11 cellular contexts compared by ENCODE assay signal in genomic region chr20:44494681-44495080, GRCh38. TPM values are rescaled to one million over a fixed set of nuclear protein-coding genes. Genes with fewer than 3 reads are reported as not detected.
DNase-seq lines count a peak whose midpoint lies in the region; ATAC-seq, FAIRE-seq and TF ChIP-seq lines count a peak whose summit lies in the region.
"Had no signal": no experiment of that assay in that cellular context is flagged by ENCODE, and none has a peak within 500 bp of the region (broad histone marks: within the 10 kb centered on the region; RNA-seq: fewer than 3 reads in every experiment).

No MANE protein-coding gene starts in this region.

- H3K9ac ChIP-seq in PC-3 (ENCODE audit: low read length), result peak overlapping the region; percentile 92

- no peaks in the 10 kb centered on the region for H3K27me3 ChIP-seq in PC-3 (ENCODE audit: low read length)

- H3F3A ChIP-seq in PC-3 (ENCODE audit: low read length, unreplicated experiment), result peaks cover 30% of the 10 kb centered on the region

- no peaks in the 10 kb centered on the region for H3K9me3 ChIP-seq in A549
- H3K9me3 ChIP-seq in PC-3 (ENCODE audit: low read length), result no peaks in the 10 kb centered on the region

- DNase-seq in A549 (ENCODE audit: low read depth in 1 of 2, low spot score in 1 of 2) (no peak), PC-3 (no peak), natural killer cell (no peak), NCI-H226 (no peak), NOMO-1 (lab: John Stamatoyannopoulos, UW; ENCODE audit: unreplicated experiment in 2 of 2) (no peak), kidney glomerular epithelial cell (lab: John Stamatoyannopoulos, UW) (no peak), NK-92 (lab: John Stamatoyannopoulos, UW; ENCODE audit: unreplicated experiment) (no peak)
- DNase-seq in effector memory CD8-positive, alpha-beta T cell, result no peak
- DNase-seq: NCI-H2029 treated with DMSO at 0.1 percent for 48 hours had no signal

- peaks cover 30 to 33% of the 10 kb centered on the region in 2 donors for H3K4me1 Mint-ChIP-seq in effector memory CD8-positive, alpha-beta T cell (ENCODE audit: low read depth in 2 of 2)
- peaks cover 32 to 38% of the 10 kb centered on the region in 2 donors for H3K4me1 Mint-ChIP-seq in natural killer cell

- WGBS in A549 (ENCODE audit: missing lambda C conversion rate), result 89% methylated on average over 3 of the region's 3 CpGs

- FAIRE-seq in A549 (lab: Jason Lieb, UNC), result no peak
- FAIRE-seq: GM18507 had no signal

- H3K4me2 ChIP-seq in A549, result peak overlapping the region; percentile 78
- H3K4me2 ChIP-seq in PC-3 (ENCODE audit: low read length), result peak overlapping the region; percentile 59

- BruUV-seq in PC-3 (replicated peaks; lab: Mats Ljungman, UMichigan), result no TSS peak

- no peaks in the 10 kb centered on the region for H4K20me1 ChIP-seq in PC-3 (ENCODE audit: low read length)

- H3K36me3 ChIP-seq in PC-3 (ENCODE audit: low read depth, low read length), result peaks cover 47% of the 10 kb centered on the region

- H3K4me3 ChIP-seq in A549 (no peak overlapping the region; the same call in 2 of the 3 replicates), PC-3 (ENCODE audit: low read length) (peak overlapping the region; percentile 1; the same call in 1 of the 2 replicates)

- peaks cover 72% of the 10 kb centered on the region for H3K36me3 Mint-ChIP-seq in effector memory CD8-positive, alpha-beta T cell (ENCODE audit: insufficient read depth)
- peaks cover 40% of the 10 kb centered on the region for H3K36me3 Mint-ChIP-seq in natural killer cell

- H3K27ac ChIP-seq in A549 (peak overlapping the region; percentile 86 to 90), PC-3 (ENCODE audit: low read length) (peak overlapping the region; percentile 96)

- TF ChIP-seq RAD21 in A549 (conservative IDR thresholded peaks at IDR 0.05 in 1 of 2, IDR thresholded peaks at IDR 0.05 in 1 of 2), result no peak

- TF ChIP-seq POLR2A in A549 (IDR thresholded peaks at IDR 0.05; ENCODE audit: low read length), result no peak

- intact Hi-C loops in PC-3 (cut with micrococcal nuclease), result loop anchor here (1.0 to 2.0 kb wide), 2 partner anchors 28 to 78 kb away; partner anchors contain the start of gene SERINC3
- intact Hi-C loops in natural killer cell (cut with micrococcal nuclease), result no loop called here

- peaks cover 47% of the 10 kb centered on the region for H3K4me1 ChIP-seq in A549
- peaks cover 50% of the 10 kb centered on the region for H3K4me1 ChIP-seq in PC-3 (ENCODE audit: insufficient read depth, low read length)

- peak overlapping the region; percentile 55 to 56 for H3K27ac Mint-ChIP-seq in effector memory CD8-positive, alpha-beta T cell
- peak overlapping the region; percentile 66 to 74 for H3K27ac Mint-ChIP-seq in natural killer cell

- H3K27me3 Mint-ChIP-seq in effector memory CD8-positive, alpha-beta T cell, result no peaks in the 10 kb centered on the region
- H3K27me3 Mint-ChIP-seq in natural killer cell (ENCODE audit: low read depth in 2 of 2), result no peaks in the 10 kb centered on the region
- H3K27me3 Mint-ChIP-seq: IgD-negative memory B cell had no signal

- H3K9me2 ChIP-seq in PC-3 (replicated peaks; ENCODE audit: low read length), result no peaks in the 10 kb centered on the region

- POLR2A ChIA-PET in A549 (lab: Yijun Ruan, JAX), result interaction anchor here (1.2 kb wide), 1 partner anchor 19 kb away, joined by 7 read pairs; no protein-coding TSS in a partner anchor
- POLR2A ChIA-PET in PC-3 (lab: Charles Lee; ENCODE audit: unreplicated experiment), result interaction anchor here (0.5 to 0.6 kb wide), 2 partner anchors 26 to 281 kb away, joined by 3 to 4 read pairs; no protein-coding TSS in a partner anchor

- no peak overlapping the region for H2AFZ ChIP-seq in PC-3 (ENCODE audit: low read length)

- no peak for TF ChIP-seq CTCF in A549 (IDR thresholded peaks at IDR 0.05)
- TF ChIP-seq CTCF in PC-3 (conservative IDR thresholded peaks at IDR 0.05; ENCODE audit: low read depth, low read length), result no peak
- TF ChIP-seq CTCF in natural killer cell (IDR thresholded peaks at IDR 0.05), result no peak

- H3K4me3 Mint-ChIP-seq in effector memory CD8-positive, alpha-beta T cell, result no peak overlapping the region
- H3K4me3 Mint-ChIP-seq in natural killer cell, result no peak overlapping the region
- H3K4me3 Mint-ChIP-seq: IgD-negative memory B cell had no signal

- no peaks in the 10 kb centered on the region for H3K9me3 Mint-ChIP-seq in effector memory CD8-positive, alpha-beta T cell
- H3K9me3 Mint-ChIP-seq in natural killer cell, result no peaks in the 10 kb centered on the region
- H3K9me3 Mint-ChIP-seq: IgD-negative memory B cell had no signal

- peaks cover 5% of the 10 kb centered on the region; the same call in 1 of the 2 replicates for H3K79me2 ChIP-seq in PC-3 (ENCODE audit: low read length)

- TF ChIP-seq EP300 in A549 (IDR thresholded peaks at IDR 0.05), result no peak

- CTCF ChIA-PET in A549 (lab: Yijun Ruan, JAX) (interaction anchor here (1.1 to 2.6 kb wide), 2 partner anchors 115 to 328 kb away, joined by 4 to 10 read pairs; no protein-coding TSS in a partner anchor), PC-3 (lab: Charles Lee) (interaction anchor here (0.6 kb wide), 1 partner anchor 531 kb away, joined by 3 read pairs; no protein-coding TSS in a partner anchor)

- ATAC-seq in A549 (peak in 1 of 2 experiments; percentile 4; a peak in 2 of 6 replicates), PC-3 (no peak), natural killer cell (no peak)
- no peak for ATAC-seq in effector memory CD8-positive, alpha-beta T cell (replicated peaks)

TF ChIP-seq in A549, 52 proteins besides CTCF, POLR2A, EP300 and RAD21 (continues in another document):
- TF ChIP-seq FOXS1 (CRISPR knock-in tag; IDR thresholded peaks at IDR 0.05) (no peak), HOXB13 (CRISPR knock-in tag; IDR thresholded peaks at IDR 0.05; ENCODE audit: low read depth) (no peak), HOXA7 (CRISPR knock-in tag; IDR thresholded peaks at IDR 0.05) (no peak), SREBF2 (IDR thresholded peaks at IDR 0.05) (no peak), BHLHE40 (IDR thresholded peaks at IDR 0.05; ENCODE audit: low read depth, low read length) (no peak), REST (IDR thresholded peaks at IDR 0.05) (no peak), SMC3 (IDR thresholded peaks at IDR 0.05) (no peak), JUN (IDR thresholded peaks at IDR 0.05) (no peak), CHD4 (IDR thresholded peaks at IDR 0.05; ENCODE audit: borderline replicate concordance) (no peak), BCL3 (IDR thresholded peaks at IDR 0.05) (no peak), GATA3 (IDR thresholded peaks at IDR 0.05; ENCODE audit: borderline replicate concordance) (no peak), EHF (CRISPR knock-in tag; IDR thresholded peaks at IDR 0.05) (no peak), POLR2AphosphoS2 (conservative IDR thresholded peaks at IDR 0.05; ENCODE audit: low read length) (no peak), ZSCAN20 (CRISPR knock-in tag; IDR thresholded peaks at IDR 0.05) (no peak)

RNA-seq across cellular contexts. Expression of gene TTPAL, which starts 19.0 kb away (rescaled TPM):
- 9.2 and 11.0 TPM in 2 replicates for polyA plus RNA-seq in A549 (2011; rRNA removed)
- 4.6 and 6.0 TPM in 2 replicates for polyA plus RNA-seq in A549 (2012; cell fraction: cytosol; rRNA removed)
- 8.5 and 9.9 TPM in 2 replicates for polyA plus RNA-seq in A549 (2012; cell fraction: nucleus; rRNA removed)
- polyA plus RNA-seq in A549 (2017; fragmentation: RNase III; extraction: RNeasy Plus Mini Kit Qiagen cat#74134 plus additional on column Dnase treatment), result 9.1 to 9.3 TPM (median 9.3 TPM) in 3 replicates
- 18.8 and 20.5 TPM in 2 replicates for polyA minus RNA-seq in A549 (2011; rRNA and poly(A)+ RNA removed)
- total RNA-seq in PC-3 (2014; rRNA removed), result 14.0 and 17.9 TPM in 2 replicates
- 10 to 100 TPM; 17.2 to 22.9 (median 22.5) TPM for total RNA-seq in natural killer cell

RNA-seq across cellular contexts. Expression of gene SERINC3, which starts 27.2 kb away (rescaled TPM):
- polyA plus RNA-seq in A549 (2011; rRNA removed) (159 and 173 TPM in 2 replicates), A549 (2017; fragmentation: RNase III; extraction: RNeasy Plus Mini Kit Qiagen cat#74134 plus additional on column Dnase treatment) (57.4 to 65.0 TPM (median 62.9 TPM) in 3 replicates)
- 64.4 and 79.5 TPM in 2 replicates for polyA plus RNA-seq in A549 (2012; cell fraction: cytosol; rRNA removed)
- polyA plus RNA-seq in A549 (2012; cell fraction: nucleus; rRNA removed), result 63.6 and 65.8 TPM in 2 replicates
- polyA minus RNA-seq in A549 (2011; rRNA and poly(A)+ RNA removed), result 246 and 308 TPM in 2 replicates
- total RNA-seq in PC-3 (2014; rRNA removed) (75.4 and 92.6 TPM in 2 replicates), natural killer cell (10 to 100 TPM; 70.1 to 89.6 (median 78.6) TPM)
